Comparison of ENCODE assay signal across 8 cellular contexts in genomic region chr2:54558188-54558975, GRCh38.
DNase-seq lines count a peak whose midpoint lies in the region; TF ChIP-seq lines count a peak whose summit lies in the region.

No MANE protein-coding gene starts in this region.

- H3K4me1 ChIP-seq in smooth muscle cell (ENCODE audit: low read depth): peaks cover 26% of the 10 kb centered on the region

- under 1% methylated on average over 56 of the region's 58 CpGs for WGBS in smooth muscle cell (ENCODE audit: low lambda C conversion rate)

- no peaks in the 10 kb centered on the region for H3K36me3 ChIP-seq in smooth muscle cell (ENCODE audit: low read depth)

- H3K27ac ChIP-seq in smooth muscle cell (ENCODE audit: low read depth): peak overlapping the region; percentile 98

- H3K4me3 ChIP-seq in astrocyte of the spinal cord (ENCODE audit: low read depth, low read length) (peak overlapping the region; percentile 63), iPS-18c (ENCODE audit: insufficient read depth, low read depth, low read length) (peak overlapping the region; percentile 78), smooth muscle cell (peak overlapping the region; percentile 66)

- H3K9me3 ChIP-seq in iPS-18c (ENCODE audit: control insufficient read depth, insufficient read depth, low read length) (no peaks in the 10 kb centered on the region), smooth muscle cell (replicated peaks; ENCODE audit: low read depth) (no peaks in the 10 kb centered on the region)

- H3K27me3 ChIP-seq in smooth muscle cell (ENCODE audit: low read depth): no peaks in the 10 kb centered on the region

- DNase-seq in GM10266 (ENCODE audit: extremely low spot score) (peak; percentile 67), HEK293T (ENCODE audit: extremely low spot score) (peak; percentile 72), NAMALWA (ENCODE audit: low spot score) (peak; percentile 70), T-helper 2 cell (peak; percentile 33 to 84 (median 60)), astrocyte of the spinal cord (ENCODE audit: low read depth, low spot score) (peak; percentile 85), smooth muscle cell (lab: John Stamatoyannopoulos, UW; ENCODE audit: unreplicated experiment) (peak; percentile 50), NCI-H1048 (lab: John Stamatoyannopoulos, UW) (no peak)

- POLR2A ChIA-PET in HEK293T (lab: Yijun Ruan, JAX): interaction anchor here (0.8 to 4.3 kb wide), 7 partner anchors 8 to 138 kb away, joined by 3 to 66 read pairs (median 3); no protein-coding TSS in a partner anchor

- H3F3A ChIP-seq in smooth muscle cell (ENCODE audit: low read depth): peaks cover 22% of the 10 kb centered on the region

- in situ Hi-C loops in astrocyte of the spinal cord (cut with HindIII; ENCODE audit: low sequenced_read_pairs): no loop called here

- no peak for TF ChIP-seq CTCF in GM10266 (IDR thresholded peaks at IDR 0.05; ENCODE audit: control insufficient read depth, insufficient read depth, low read depth, missing control alignments)
- no peak for TF ChIP-seq CTCF in astrocyte of the spinal cord (IDR thresholded peaks at IDR 0.05; ENCODE audit: low read depth, low read length)
- no peak for TF ChIP-seq CTCF in smooth muscle cell (IDR thresholded peaks at IDR 0.05; ENCODE audit: borderline replicate concordance, insufficient read depth, poor library complexity, severe bottlenecking)

- H3K79me2 ChIP-seq in smooth muscle cell (ENCODE audit: low read depth): peaks cover 89% of the 10 kb centered on the region

- no peak overlapping the region for H2AFZ ChIP-seq in smooth muscle cell (ENCODE audit: low read depth)

- peak overlapping the region; percentile 88 for H3K4me2 ChIP-seq in smooth muscle cell

- H4K20me1 ChIP-seq in smooth muscle cell (ENCODE audit: low read depth): peaks cover 77% of the 10 kb centered on the region

- CTCF ChIA-PET in HEK293T (lab: Yijun Ruan, JAX): interaction anchor here (1.2 to 1.8 kb wide), 2 partner anchors 12 to 33 kb away, joined by 3 to 4 read pairs; no protein-coding TSS in a partner anchor

- peak overlapping the region; percentile 91 for H3K9ac ChIP-seq in smooth muscle cell (ENCODE audit: low read depth)

TF ChIP-seq in HEK293T, 16 proteins besides CTCF, POLR2A, EP300 and RAD21:
- no peak for TF ChIP-seq SP1 (IDR thresholded peaks at IDR 0.05)
- no peak for TF ChIP-seq CTBP1 (IDR thresholded peaks at IDR 0.05; ENCODE audit: borderline replicate concordance)
- TF ChIP-seq SUZ12 (IDR thresholded peaks at IDR 0.05): no peak
- no peak for TF ChIP-seq ARNT (IDR thresholded peaks at IDR 0.05)
- no peak for TF ChIP-seq ELF4 (IDR thresholded peaks at IDR 0.05)
- no peak for TF ChIP-seq FOXK2 (IDR thresholded peaks at IDR 0.05)
- TF ChIP-seq BHLHE40 (IDR thresholded peaks at IDR 0.05; ENCODE audit: borderline replicate concordance): no peak
- TF ChIP-seq, protein P1, sequence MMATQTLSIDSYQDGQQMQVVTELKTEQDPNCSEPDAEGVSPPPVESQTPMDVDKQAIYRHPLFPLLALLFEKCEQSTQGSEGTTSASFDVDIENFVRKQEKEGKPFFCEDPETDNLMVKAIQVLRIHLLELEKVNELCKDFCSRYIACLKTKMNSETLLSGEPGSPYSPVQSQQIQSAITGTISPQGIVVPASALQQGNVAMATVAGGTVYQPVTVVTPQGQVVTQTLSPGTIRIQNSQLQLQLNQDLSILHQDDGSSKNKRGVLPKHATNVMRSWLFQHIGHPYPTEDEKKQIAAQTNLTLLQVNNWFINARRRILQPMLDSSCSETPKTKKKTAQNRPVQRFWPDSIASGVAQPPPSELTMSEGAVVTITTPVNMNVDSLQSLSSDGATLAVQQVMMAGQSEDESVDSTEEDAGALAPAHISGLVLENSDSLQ (IDR thresholded peaks at IDR 0.05): no peak
- TF ChIP-seq TARDBP (IDR thresholded peaks at IDR 0.05): no peak
- no peak for TF ChIP-seq NFRKB (IDR thresholded peaks at IDR 0.05)
- TF ChIP-seq LEF1 (IDR thresholded peaks at IDR 0.05; ENCODE audit: borderline replicate concordance): no peak
- TF ChIP-seq ZNF384 (IDR thresholded peaks at IDR 0.05): no peak
- TF ChIP-seq HDGF (IDR thresholded peaks at IDR 0.05; ENCODE audit: borderline replicate concordance): no peak
- TF ChIP-seq L3MBTL2 (conservative IDR thresholded peaks at IDR 0.05): no peak
